In genomic region chr6:24313477-24314141, GRCh38 we compare ENCODE assay signal across 10 cellular contexts. TPM values are rescaled to one million over a fixed set of nuclear protein-coding genes. Genes with fewer than 3 reads are reported as not detected.
DNase-seq lines count a peak whose midpoint lies in the region; ATAC-seq, FAIRE-seq and TF ChIP-seq lines count a peak whose summit lies in the region.
"Had no signal": no experiment of that assay in that cellular context is flagged by ENCODE, and none has a peak within 500 bp of the region (broad histone marks: within the 10 kb centered on the region; RNA-seq: fewer than 3 reads in every experiment).

No MANE protein-coding gene starts in this region.

- H2AFZ ChIP-seq in keratinocyte (ENCODE audit: control insufficient read depth, low read length), result no peak overlapping the region

- DNase-seq in HTR-8/SVneo (ENCODE audit: insufficient read length, low spot score) (peak; percentile 37), body of pancreas (peak; percentile 41 to 56 (median 46)), keratinocyte (ENCODE audit: low read depth, low spot score) (peak; percentile 54), upper lobe of right lung (no peak), prostate gland (ENCODE audit: low spot score) (no peak)
- DNase-seq: activated T-cell treated with anti-CD3 and anti-CD28 coated beads, Interleukin-2, amount 50 U/mL, for 4 hours; NK-92 treated with Interleukin-12 subunit alpha and Interleukin-12 subunit beta, amount 100 ng/mL, for 24 hours had no signal

- ATAC-seq in body of pancreas (peak; percentile 84), upper lobe of right lung (peak; percentile 78), HG02938 (IDR thresholded peaks at IDR 0.05; ENCODE audit: unreplicated experiment) (no peak), HG02840 (IDR thresholded peaks at IDR 0.05; ENCODE audit: low FRiP score, unreplicated experiment) (no peak)
- ATAC-seq: activated T-cell treated with anti-CD3 and anti-CD28 coated beads, Interleukin-2, amount 50 U/mL, for 4 hours had no signal

- no peak for TF ChIP-seq CTCF in body of pancreas (IDR thresholded peaks at IDR 0.05)
- TF ChIP-seq CTCF in keratinocyte (optimal IDR thresholded peaks at IDR 0.05 in 1 of 3, IDR thresholded peaks at IDR 0.05 in 1 of 3, conservative IDR thresholded peaks at IDR 0.05 in 1 of 3; ENCODE audit: extremely low read depth in 1 of 3, insufficient read depth in 2 of 3, low read length in 3 of 3), result no peak
- no peak for TF ChIP-seq CTCF in upper lobe of right lung (IDR thresholded peaks at IDR 0.05)
- no peak for TF ChIP-seq CTCF in prostate gland (IDR thresholded peaks at IDR 0.05)

- WGBS in body of pancreas, 2 donors, result 20 to 25% methylated on average over 6 of the region's 6 CpGs
- WGBS in prostate gland, result 36% methylated on average over 6 of the region's 6 CpGs

- dilution Hi-C loops in keratinocyte (cut with MboI; ENCODE audit: extremely low pct_ligation_motif_present, low sequenced_read_pairs), result no loop called here

- H3K27ac ChIP-seq in body of pancreas (peak overlapping the region in 3 of 4 donors; percentile 23 to 67 (median 47)), keratinocyte (ENCODE audit: control insufficient read depth, insufficient read depth, low read length) (no peak overlapping the region), upper lobe of right lung (no peak overlapping the region), prostate gland (no peak overlapping the region)

- H3K9ac ChIP-seq in keratinocyte (ENCODE audit: control insufficient read depth, extremely low read depth, insufficient read depth, low read length), result no peak overlapping the region

- peak; percentile 97 for FAIRE-seq in HTR-8/SVneo (lab: Jason Lieb, UNC)
- peak; percentile 69 for FAIRE-seq in keratinocyte (lab: Jason Lieb, UNC)
- FAIRE-seq: G401.6 had no signal

- no peaks in the 10 kb centered on the region for H3K79me2 ChIP-seq in keratinocyte (ENCODE audit: control insufficient read depth, insufficient read depth, low read length)

- H3K4me1 ChIP-seq in body of pancreas, result peaks cover 25% of the 10 kb centered on the region
- H3K4me1 ChIP-seq in keratinocyte (ENCODE audit: control insufficient read depth, extremely low read depth, insufficient read depth, low read length), result peaks cover 7% of the 10 kb centered on the region
- no peaks in the 10 kb centered on the region for H3K4me1 ChIP-seq in upper lobe of right lung
- no peaks in the 10 kb centered on the region for H3K4me1 ChIP-seq in prostate gland (replicated peaks)

- no peaks in the 10 kb centered on the region for H3K9me1 ChIP-seq in keratinocyte (ENCODE audit: control insufficient read depth, extremely low read depth, insufficient read depth, low read length)

- TF ChIP-seq POLR2A in body of pancreas (IDR thresholded peaks at IDR 0.05) (no peak), prostate gland (IDR thresholded peaks at IDR 0.05) (no peak)

- H3K27me3 ChIP-seq in body of pancreas (no peaks in the 10 kb centered on the region), keratinocyte (ENCODE audit: control insufficient read depth, extremely low read depth, insufficient read depth, low read length) (no peaks in the 10 kb centered on the region), upper lobe of right lung (no peaks in the 10 kb centered on the region), prostate gland (replicated peaks; ENCODE audit: insufficient read depth) (no peaks in the 10 kb centered on the region)

- no peaks in the 10 kb centered on the region for H3K36me3 ChIP-seq in body of pancreas (replicated peaks in 1 of 2; ENCODE audit: insufficient read depth in 1 of 2, low read depth in 2 of 2)
- H3K36me3 ChIP-seq in keratinocyte (ENCODE audit: control insufficient read depth in 2 of 2, extremely low read depth in 1 of 2, insufficient read depth in 2 of 2, low read length in 2 of 2), result no peaks in the 10 kb centered on the region
- no peaks in the 10 kb centered on the region for H3K36me3 ChIP-seq in upper lobe of right lung
- H3K36me3 ChIP-seq in prostate gland, result no peaks in the 10 kb centered on the region

- H3K4me3 ChIP-seq in body of pancreas (no peak overlapping the region), keratinocyte (ENCODE audit: control insufficient read depth in 2 of 3, extremely low read depth in 1 of 3, insufficient read depth in 2 of 3, low read depth in 1 of 3, low read length in 3 of 3) (no peak overlapping the region), upper lobe of right lung (no peak overlapping the region), prostate gland (no peak overlapping the region)

- H3K9me3 ChIP-seq in body of pancreas (no peaks in the 10 kb centered on the region), keratinocyte (ENCODE audit: control insufficient read depth, low read depth, low read length) (peaks cover 2% of the 10 kb centered on the region), upper lobe of right lung (no peaks in the 10 kb centered on the region), prostate gland (no peaks in the 10 kb centered on the region)

- intact Hi-C loops in body of pancreas (cut with DNase I), result no loop called here
- intact Hi-C loops in upper lobe of right lung (cut with DNase I), result no loop called here
- intact Hi-C loops in prostate gland (cut with DNase I), result no loop called here

- H4K20me1 ChIP-seq in keratinocyte (ENCODE audit: control insufficient read depth, extremely low read depth, insufficient read depth, low read length), result no peaks in the 10 kb centered on the region

- H3K4me2 ChIP-seq in keratinocyte (ENCODE audit: control insufficient read depth, extremely low read depth, insufficient read depth, low read depth, low read length), result peak overlapping the region; percentile 2

RNA-seq across cellular contexts. Expression of gene DCDC2, which starts 44.2 kb away (rescaled TPM):
- total RNA-seq in body of pancreas (10 to 100 TPM; 20.8 to 37.4 TPM), upper lobe of right lung (5.3 TPM), prostate gland (1 to 10 TPM in 1 of 2 donors, under 1 TPM in 1; 0.34 to 2.5 TPM)
- 0.03 to 0.10 TPM (median 0.08 TPM) in 3 replicates for polyA plus RNA-seq in keratinocyte
- 0.62 TPM for polyA plus RNA-seq in keratinocyte (2011; ENCODE audit: low read depth)
- polyA plus RNA-seq in keratinocyte (2011; cell fraction: cytosol; rRNA removed), result 0.04 and 0.05 TPM in 2 replicates
- 0.04 and 0.05 TPM in 2 replicates for polyA plus RNA-seq in keratinocyte (2011; cell fraction: nucleus; rRNA removed)
- polyA plus RNA-seq in keratinocyte (2012; ENCODE audit: low replicate concordance), result 0.05 and 0.23 TPM in 2 replicates
- 0.06 TPM in 1 of 3 replicates, not detected in the others for polyA minus RNA-seq in keratinocyte
- not detected for polyA minus RNA-seq in keratinocyte (2011; cell fraction: cytosol; rRNA and poly(A)+ RNA removed)
- not detected in 2 replicates for polyA minus RNA-seq in keratinocyte (2011; cell fraction: nucleus; rRNA and poly(A)+ RNA removed)

Comparison
In these comparisons a context has a peak if more than half of its experiments do, and no peak if none do; other contexts are left out.
1. DNase-seq: peak in HTR-8/SVneo (single experiment), body of pancreas (4 of 4) and keratinocyte (single experiment); none in upper lobe of right lung (single experiment) and prostate gland (single experiment).
2. ATAC-seq: peak in body of pancreas (single experiment) and upper lobe of right lung (single experiment); none in HG02938 (single experiment) and HG02840 (single experiment).
3. H3K27ac ChIP-seq: peak in body of pancreas (3 of 4); none in keratinocyte (single experiment), upper lobe of right lung (single experiment) and prostate gland (0 of 2).